In the genomic region with DNA sequence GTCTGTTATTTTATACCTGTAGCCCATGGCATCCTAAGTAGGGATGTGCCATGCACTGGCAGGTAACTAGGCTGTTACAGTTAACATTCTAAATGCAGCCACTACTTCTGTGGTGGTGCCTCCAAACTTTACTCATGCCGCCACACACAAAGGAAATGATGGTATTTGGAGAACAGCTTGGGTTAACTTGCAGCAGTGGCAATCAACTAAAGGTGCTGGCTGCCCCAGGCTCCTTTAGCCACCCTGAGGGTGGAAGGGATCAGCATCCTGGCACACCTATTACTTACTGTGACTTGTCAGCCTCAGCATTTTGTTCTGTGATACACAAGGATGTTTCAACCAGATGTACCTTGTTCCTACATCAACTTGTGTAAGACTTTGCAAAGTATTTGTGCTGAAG, we compare ENCODE assay signal across 35 cellular contexts.
"Had no signal": no experiment of that assay in that cellular context is flagged by ENCODE, and none has a peak within 500 bp of the region (broad histone marks: within the 10 kb centered on the region; RNA-seq: fewer than 3 reads in every experiment).

No MANE protein-coding gene starts in this region.

- H3K9me3 ChIP-seq: adrenal gland, body of pancreas, breast epithelium had no signal

- H3K4me1 Mint-ChIP-seq: activated CD4-positive, alpha-beta memory T cell treated with anti-CD3 and anti-CD28 coated beads, Interleukin-2, amount 10 ng/mL, durations not matched to agents 7 days and 5 days; activated CD4-positive, alpha-beta T cell treated with anti-CD3 and anti-CD28 coated beads for 36 hours; activated CD4-positive, alpha-beta T cell treated with anti-CD3 and anti-CD28 coated beads, Interleukin-2, amount 10 ng/mL, durations not matched to agents 7 days and 5 days; activated naive CD8-positive, alpha-beta T cell treated with anti-CD3 and anti-CD28 coated beads for 36 hours; activated T-helper 17 cell treated with anti-CD3 and anti-CD28 coated beads, Interleukin-2, amount 50 U/mL, for 72 hours had no signal

- H3K27ac Mint-ChIP-seq: activated CD4-positive, alpha-beta memory T cell treated with anti-CD3 and anti-CD28 coated beads, Interleukin-2, amount 10 ng/mL, durations not matched to agents 7 days and 5 days; activated CD4-positive, alpha-beta T cell treated with anti-CD3 and anti-CD28 coated beads for 36 hours; activated CD4-positive, alpha-beta T cell treated with anti-CD3 and anti-CD28 coated beads, Interleukin-2, amount 10 ng/mL, durations not matched to agents 7 days and 5 days; activated naive CD4-positive, alpha-beta T cell treated with anti-CD3 and anti-CD28 coated beads for 36 hours; activated naive CD4-positive, alpha-beta T cell treated with anti-CD3 and anti-CD28 coated beads, Interleukin-2, amount 50 U/mL, for 72 hours; activated naive CD8-positive, alpha-beta T cell treated with anti-CD3 and anti-CD28 coated beads for 36 hours; activated T-cell treated with anti-CD3 and anti-CD28 coated beads, Interleukin-2, amount 50 U/mL, for 72 hours; activated T-helper 1 cell treated with anti-CD3 and anti-CD28 coated beads, Interleukin-12 subunit alpha, Interleukin-12 subunit beta, Interleukin-2, Interleukin-4 antibody, amounts not matched to agents 30 ng/mL and 10 ng/mL and 1 ng/mL, durations not matched to agents 14 hours and 24 hours and 36 hours; activated T-helper 17 cell treated with anti-CD3 and anti-CD28 coated beads, Interleukin-2, amount 50 U/mL, for 72 hours; T-helper 1 cell treated with Interleukin-12 subunit alpha and Interleukin-12 subunit beta and Interleukin-4 antibody, amounts not matched to agents 30 μg/mL and 1 μg/mL, for 36 hours; T-helper 2 cell treated with Interferon-gamma antibody and Interleukin-4, amounts not matched to agents 5 μg/mL and 100 μg/mL, for 36 hours had no signal

- DNase-seq: activated CD4-positive, alpha-beta memory T cell treated with anti-CD3 and anti-CD28 coated beads, Interleukin-2, amount 10 ng/mL, durations not matched to agents 7 days and 5 days; activated CD4-positive, alpha-beta T cell treated with anti-CD3 and anti-CD28 coated beads for 1 hour; activated CD4-positive, alpha-beta T cell treated with anti-CD3 and anti-CD28 coated beads for 36 hours; activated CD4-positive, alpha-beta T cell treated with anti-CD3 and anti-CD28 coated beads for 48 hours; activated CD4-positive, alpha-beta T cell treated with anti-CD3 and anti-CD28 coated beads, Interleukin-2, amount 10 ng/mL, durations not matched to agents 7 days and 5 days; activated CD4-positive, alpha-beta T cell treated with anti-CD3 and anti-CD28 coated beads, Interleukin-2, amount 50 U/mL, for 48 hours; activated CD4-positive, CD25-positive, alpha-beta regulatory T cell; activated CD8-positive, alpha-beta memory T cell treated with anti-CD3 and anti-CD28 coated beads, Interleukin-2, amount 50 U/mL, for 4 hours; activated effector memory CD4-positive, alpha-beta T cell treated with anti-CD3 and anti-CD28 coated beads, Interleukin-2, amount 50 U/mL, for 16 hours; activated gamma-delta T cell treated with Interleukin-2 at 50 U/mL for 16 hours; activated naive CD4-positive, alpha-beta T cell; activated naive CD4-positive, alpha-beta T cell treated with anti-CD3 and anti-CD28 coated beads for 36 hours; activated naive CD4-positive, alpha-beta T cell treated with anti-CD3 and anti-CD28 coated beads, Interleukin-2, amount 50 U/mL, for 16 hours; activated naive CD8-positive, alpha-beta T cell treated with anti-CD3 and anti-CD28 coated beads for 36 hours; activated T-cell treated with anti-CD3 and anti-CD28 coated beads for 4 hours; activated T-cell treated with anti-CD3 and anti-CD28 coated beads, Interleukin-2, amount 50 U/mL, for 1 hour; activated T-cell treated with anti-CD3 and anti-CD28 coated beads, Interleukin-2, amount 50 U/mL, for 4 hours; activated T-cell treated with anti-CD3 and anti-CD28 coated beads, Interleukin-2, amount 50 U/mL, for 72 hours; adrenal gland; amniotic stem cell; aorta; body of pancreas; brain microvascular endothelial cell; central memory CD4-positive, alpha-beta T cell; T-helper 1 cell; T-helper 2 cell; T-helper 9 cell had no signal

- H3K27me3 ChIP-seq: adrenal gland, body of pancreas, brain microvascular endothelial cell, breast epithelium had no signal

- H3K4me3 ChIP-seq: adrenal gland, body of pancreas, breast epithelium had no signal

- H3K36me3 Mint-ChIP-seq: activated naive CD4-positive, alpha-beta T cell treated with anti-CD3 and anti-CD28 coated beads, Interleukin-2, amount 50 U/mL, for 72 hours; activated naive CD8-positive, alpha-beta T cell treated with anti-CD3 and anti-CD28 coated beads for 36 hours had no signal

- H3K4me3 Mint-ChIP-seq: activated CD4-positive, alpha-beta memory T cell treated with anti-CD3 and anti-CD28 coated beads, Interleukin-2, amount 10 ng/mL, durations not matched to agents 7 days and 5 days; activated CD4-positive, alpha-beta T cell treated with anti-CD3 and anti-CD28 coated beads for 36 hours; activated CD4-positive, alpha-beta T cell treated with anti-CD3 and anti-CD28 coated beads, Interleukin-2, amount 10 ng/mL, durations not matched to agents 7 days and 5 days; activated naive CD4-positive, alpha-beta T cell treated with anti-CD3 and anti-CD28 coated beads for 36 hours; activated naive CD8-positive, alpha-beta T cell treated with anti-CD3 and anti-CD28 coated beads for 36 hours; activated T-cell treated with anti-CD3 and anti-CD28 coated beads, Interleukin-2, amount 50 U/mL, for 4 hours; activated T-cell treated with anti-CD3 and anti-CD28 coated beads, Interleukin-2, amount 50 U/mL, for 72 hours; activated T-helper 1 cell treated with anti-CD3 and anti-CD28 coated beads, Interleukin-12 subunit alpha, Interleukin-12 subunit beta, Interleukin-2, Interleukin-4 antibody, amounts not matched to agents 30 ng/mL and 10 ng/mL and 1 ng/mL, durations not matched to agents 14 hours and 24 hours and 36 hours; activated T-helper 17 cell treated with anti-CD3 and anti-CD28 coated beads, Interleukin-2, amount 50 U/mL, for 72 hours; T-helper 1 cell treated with Interleukin-12 subunit alpha and Interleukin-12 subunit beta and Interleukin-4 antibody, amounts not matched to agents 30 μg/mL and 1 μg/mL, for 36 hours; T-helper 2 cell treated with Interferon-gamma antibody and Interleukin-4, amounts not matched to agents 5 μg/mL and 100 μg/mL, for 36 hours had no signal

- H3K4me1 ChIP-seq: adrenal gland, body of pancreas, breast epithelium had no signal

- H3K27me3 Mint-ChIP-seq: activated CD4-positive, alpha-beta memory T cell treated with anti-CD3 and anti-CD28 coated beads, Interleukin-2, amount 10 ng/mL, durations not matched to agents 7 days and 5 days; activated CD4-positive, alpha-beta T cell treated with anti-CD3 and anti-CD28 coated beads for 36 hours; activated CD4-positive, alpha-beta T cell treated with anti-CD3 and anti-CD28 coated beads, Interleukin-2, amount 10 ng/mL, durations not matched to agents 7 days and 5 days; activated naive CD8-positive, alpha-beta T cell treated with anti-CD3 and anti-CD28 coated beads for 36 hours; activated T-helper 17 cell treated with anti-CD3 and anti-CD28 coated beads, Interleukin-2, amount 50 U/mL, for 72 hours had no signal

- H3K9me3 Mint-ChIP-seq: activated CD4-positive, alpha-beta memory T cell treated with anti-CD3 and anti-CD28 coated beads, Interleukin-2, amount 10 ng/mL, durations not matched to agents 7 days and 5 days; activated CD4-positive, alpha-beta T cell treated with anti-CD3 and anti-CD28 coated beads, Interleukin-2, amount 10 ng/mL, durations not matched to agents 7 days and 5 days; activated naive CD4-positive, alpha-beta T cell treated with anti-CD3 and anti-CD28 coated beads for 36 hours; activated naive CD4-positive, alpha-beta T cell treated with anti-CD3 and anti-CD28 coated beads, Interleukin-2, amount 50 U/mL, for 72 hours; activated naive CD8-positive, alpha-beta T cell treated with anti-CD3 and anti-CD28 coated beads for 36 hours; activated T-cell treated with anti-CD3 and anti-CD28 coated beads, Interleukin-2, amount 50 U/mL, for 4 hours; activated T-cell treated with anti-CD3 and anti-CD28 coated beads, Interleukin-2, amount 50 U/mL, for 72 hours; activated T-helper 1 cell treated with anti-CD3 and anti-CD28 coated beads, Interleukin-12 subunit alpha, Interleukin-12 subunit beta, Interleukin-2, Interleukin-4 antibody, amounts not matched to agents 30 ng/mL and 10 ng/mL and 1 ng/mL, durations not matched to agents 14 hours and 24 hours and 36 hours; activated T-helper 17 cell treated with anti-CD3 and anti-CD28 coated beads, Interleukin-2, amount 50 U/mL, for 72 hours; T-helper 1 cell treated with Interleukin-12 subunit alpha and Interleukin-12 subunit beta and Interleukin-4 antibody, amounts not matched to agents 30 μg/mL and 1 μg/mL, for 36 hours; T-helper 2 cell treated with Interferon-gamma antibody and Interleukin-4, amounts not matched to agents 5 μg/mL and 100 μg/mL, for 36 hours had no signal

- ATAC-seq: activated CD4-positive, alpha-beta T cell treated with anti-CD3 and anti-CD28 coated beads for 36 hours; activated CD4-positive, CD25-positive, alpha-beta regulatory T cell treated with anti-CD3 and anti-CD28 coated beads, Interleukin-2, amount 50 U/mL, for 24 hours; activated naive CD4-positive, alpha-beta T cell treated with anti-CD3 and anti-CD28 coated beads, Interleukin-2, amount 50 U/mL, for 72 hours; activated T-cell treated with anti-CD3 and anti-CD28 coated beads, Interleukin-2, amount 50 U/mL, for 4 hours; activated T-cell treated with anti-CD3 and anti-CD28 coated beads, Interleukin-2, amount 50 U/mL, for 72 hours; activated T-helper 17 cell treated with anti-CD3 and anti-CD28 coated beads, Interleukin-2, amount 50 U/mL, for 72 hours; body of pancreas had no signal

- H3K27ac ChIP-seq: adrenal gland, body of pancreas, brain microvascular endothelial cell, breast epithelium, VCaP had no signal

- H3K36me3 ChIP-seq: adrenal gland, brain microvascular endothelial cell, breast epithelium had no signal
